15 cellular contexts compared by ENCODE assay signal in the genomic region with DNA sequence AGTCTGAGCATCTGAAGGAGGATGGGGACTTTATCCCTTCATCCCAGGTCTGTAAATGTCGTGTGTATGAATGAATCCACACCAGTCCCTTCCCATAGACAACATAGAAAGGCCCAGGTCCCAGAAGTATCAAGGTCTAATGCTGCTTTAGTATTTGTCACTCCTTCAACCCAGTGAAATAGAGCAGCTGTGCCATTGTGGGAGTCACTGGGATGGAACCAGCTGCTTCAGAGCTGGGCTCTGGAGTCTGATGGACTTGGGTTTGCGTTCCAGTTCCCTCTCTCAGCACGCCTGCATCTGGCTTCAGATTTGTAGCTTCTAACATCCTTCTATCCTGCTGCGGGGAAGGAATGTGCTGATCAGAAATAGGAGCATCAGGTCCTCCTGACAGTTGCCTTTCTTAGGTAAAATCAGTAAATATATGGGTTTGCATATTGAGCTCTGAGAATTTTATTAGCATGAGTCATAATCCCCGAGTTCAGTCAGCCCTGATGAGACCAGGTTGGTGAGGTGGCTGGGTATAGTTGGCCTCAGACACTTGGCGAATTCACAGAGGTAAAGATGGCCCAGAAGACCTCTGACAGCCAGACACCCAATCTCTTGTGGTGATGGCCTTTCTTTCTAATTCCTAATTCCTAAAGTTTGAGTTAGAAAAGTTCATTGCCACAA. TPM values are rescaled to one million over a fixed set of nuclear protein-coding genes. Genes with fewer than 3 reads are reported as not detected.
A peak's percentile ranks its signal among the peaks of the same experiment; 100 is the strongest.
DNase-seq lines count a peak whose midpoint lies in the region; ATAC-seq and TF ChIP-seq lines count a peak whose summit lies in the region.
"Had no signal": no experiment of that assay in that cellular context is flagged by ENCODE, and none has a peak within 500 bp of the region (broad histone marks: within the 10 kb centered on the region; RNA-seq: fewer than 3 reads in every experiment).

No MANE protein-coding gene starts in this region.

- no peak overlapping the region for H2AFZ ChIP-seq in PC-3 (ENCODE audit: low read length)

- TF ChIP-seq CTCF in PC-3 (conservative IDR thresholded peaks at IDR 0.05; ENCODE audit: low read depth, low read length) = no peak
- TF ChIP-seq CTCF in fibroblast of mammary gland (conservative IDR thresholded peaks at IDR 0.05; ENCODE audit: control insufficient read depth, insufficient read depth, low read depth, low read length) = no peak

- H3K4me3 Mint-ChIP-seq in stimulated activated effector memory CD8-positive, alpha-beta T cell treated with anti-CD3 and anti-CD28 coated beads, Interleukin-12 subunit alpha, Interleukin-12 subunit beta, amount 100 ng/mL, for 72 hours = no peak overlapping the region
- no peak overlapping the region for H3K4me3 Mint-ChIP-seq in activated CD4-positive, alpha-beta T cell treated with anti-CD3 and anti-CD28 coated beads, Interleukin-2, amount 10 ng/mL, durations not matched to agents 24 days and 14 days

- no peaks in the 10 kb centered on the region for H3K4me1 Mint-ChIP-seq in stimulated activated effector memory CD8-positive, alpha-beta T cell treated with anti-CD3 and anti-CD28 coated beads, Interleukin-12 subunit alpha, Interleukin-12 subunit beta, amount 100 ng/mL, for 72 hours
- peaks cover 1% of the 10 kb centered on the region for H3K4me1 Mint-ChIP-seq in activated CD4-positive, alpha-beta T cell treated with anti-CD3 and anti-CD28 coated beads, Interleukin-2, amount 10 ng/mL, durations not matched to agents 24 days and 14 days

- POLR2A ChIA-PET in PC-3 (lab: Charles Lee; ENCODE audit: unreplicated experiment) = interaction anchor here (0.5 kb wide), 1 partner anchor 10 kb away, joined by 3 read pairs; a partner anchor contains a TSS

- peak; percentile 81 for ATAC-seq in PC-3
- ATAC-seq in stimulated activated effector memory CD8-positive, alpha-beta T cell treated with anti-CD3 and anti-CD28 coated beads, Interleukin-12 subunit alpha, Interleukin-12 subunit beta, amount 100 ng/mL, for 72 hours = peak; percentile 44
- no peak for ATAC-seq in GM18511 (IDR thresholded peaks at IDR 0.05; ENCODE audit: unreplicated experiment)
- ATAC-seq: K562 had no signal

- intact Hi-C loops in PC-3 (cut with micrococcal nuclease) = no loop called here
- intact Hi-C loops in activated CD4-positive, alpha-beta T cell treated with anti-CD3 and anti-CD28 coated beads, Interleukin-2, amount 10 ng/mL, durations not matched to agents 24 days and 14 days (cut with micrococcal nuclease) = no loop called here

- no peaks in the 10 kb centered on the region for H3K9me3 Mint-ChIP-seq in stimulated activated effector memory CD8-positive, alpha-beta T cell treated with anti-CD3 and anti-CD28 coated beads, Interleukin-12 subunit alpha, Interleukin-12 subunit beta, amount 100 ng/mL, for 72 hours
- H3K9me3 Mint-ChIP-seq in activated CD4-positive, alpha-beta T cell treated with anti-CD3 and anti-CD28 coated beads, Interleukin-2, amount 10 ng/mL, durations not matched to agents 24 days and 14 days = no peaks in the 10 kb centered on the region

- peaks cover 24% of the 10 kb centered on the region for H3K4me1 ChIP-seq in PC-3 (ENCODE audit: insufficient read depth, low read length)

- no peaks in the 10 kb centered on the region for H3K27me3 Mint-ChIP-seq in activated CD4-positive, alpha-beta T cell treated with anti-CD3 and anti-CD28 coated beads, Interleukin-2, amount 10 ng/mL, durations not matched to agents 24 days and 14 days

- no peaks in the 10 kb centered on the region for H3K27me3 ChIP-seq in PC-3 (ENCODE audit: low read length)
- H3K27me3 ChIP-seq: BLaER1 treated with 17β-estradiol and CSF1 and Interleukin-3, amounts not matched to agents 10 nM and 100 nM had no signal

- H3K36me3 ChIP-seq in PC-3 (ENCODE audit: low read depth, low read length) = no peaks in the 10 kb centered on the region

- no peak overlapping the region for H3K27ac ChIP-seq in PC-3 (ENCODE audit: low read length)
- H3K27ac ChIP-seq: BLaER1 treated with 17β-estradiol and CSF1 and Interleukin-3, amounts not matched to agents 10 nM and 100 nM had no signal

- no peaks in the 10 kb centered on the region for H3K36me3 Mint-ChIP-seq in stimulated activated effector memory CD8-positive, alpha-beta T cell treated with anti-CD3 and anti-CD28 coated beads, Interleukin-12 subunit alpha, Interleukin-12 subunit beta, amount 100 ng/mL, for 72 hours
- H3K36me3 Mint-ChIP-seq in activated CD4-positive, alpha-beta T cell treated with anti-CD3 and anti-CD28 coated beads, Interleukin-2, amount 10 ng/mL, durations not matched to agents 24 days and 14 days (ENCODE audit: low read depth) = no peaks in the 10 kb centered on the region

- H3K4me3 ChIP-seq in PC-3 (ENCODE audit: low read length) = no peak overlapping the region
- no peak overlapping the region for H3K4me3 ChIP-seq in fibroblast of mammary gland (ENCODE audit: control insufficient read depth, low read depth, low read length)
- H3K4me3 ChIP-seq: BLaER1 treated with 17β-estradiol and CSF1 and Interleukin-3, amounts not matched to agents 10 nM and 100 nM; K562 had no signal

- H3K4me2 ChIP-seq in PC-3 (ENCODE audit: low read length) = 0 out of 2 replicates have a peak overlapping the region, but pooled peaks have one; percentile 14

- no peaks in the 10 kb centered on the region for H3K9me2 ChIP-seq in PC-3 (replicated peaks; ENCODE audit: low read length)

- BruUV-seq in PC-3 (replicated peaks; lab: Mats Ljungman, UMichigan) = no TSS peak

- peak; percentile 32 for DNase-seq in HCEC 1CT
- peak; percentile 74 for DNase-seq in PC-3
- peak; percentile 24 for DNase-seq in fibroblast of mammary gland (ENCODE audit: low read depth)
- no peak for DNase-seq in stimulated activated effector memory CD8-positive, alpha-beta T cell treated with anti-CD3 and anti-CD28 coated beads, Interleukin-12 subunit alpha, Interleukin-12 subunit beta, amount 100 ng/mL, for 72 hours (ENCODE audit: low spot score in 2 of 2)
- no peak for DNase-seq in cerebellar nuclear complex (lab: John Stamatoyannopoulos, UW)
- no peak for DNase-seq in activated CD4-positive, alpha-beta T cell treated with anti-CD3 and anti-CD28 coated beads, Interleukin-2, amount 10 ng/mL, durations not matched to agents 24 days and 14 days
- DNase-seq: activated CD8-positive, alpha-beta memory T cell treated with anti-CD3 and anti-CD28 coated beads, Interleukin-2, amount 50 U/mL, for 48 hours; activated effector memory CD4-positive, alpha-beta T cell treated with anti-CD3 and anti-CD28 coated beads, Interleukin-2, amount 50 U/mL, for 16 hours; effector memory CD4-positive, alpha-beta T cell; NCI-H1048; NCI-H2029; Right ventricle myocardium superior had no signal

- no peak overlapping the region for H3K27ac Mint-ChIP-seq in stimulated activated effector memory CD8-positive, alpha-beta T cell treated with anti-CD3 and anti-CD28 coated beads, Interleukin-12 subunit alpha, Interleukin-12 subunit beta, amount 100 ng/mL, for 72 hours
- no peak overlapping the region for H3K27ac Mint-ChIP-seq in activated CD4-positive, alpha-beta T cell treated with anti-CD3 and anti-CD28 coated beads, Interleukin-2, amount 10 ng/mL, durations not matched to agents 24 days and 14 days

- CTCF ChIA-PET in PC-3 (lab: Charles Lee) = interaction anchor here (0.5 kb wide), 1 partner anchor 133 kb away, joined by 9 read pairs; no protein-coding TSS in a partner anchor

- no peaks in the 10 kb centered on the region for H4K20me1 ChIP-seq in PC-3 (ENCODE audit: low read length)

- no peaks in the 10 kb centered on the region for H3F3A ChIP-seq in PC-3 (ENCODE audit: low read length, unreplicated experiment)

- no peaks in the 10 kb centered on the region for H3K9me3 ChIP-seq in PC-3 (ENCODE audit: low read length)

- H3K79me2 ChIP-seq in PC-3 (ENCODE audit: low read length) = 0 out of 2 replicates have a peak, but pooled peaks cover 10% of the 10 kb centered on the region

- no peak overlapping the region for H3K9ac ChIP-seq in PC-3 (ENCODE audit: low read length)

RNA-seq across cellular contexts. Expression of a gene that starts 10.1 kb away (rescaled TPM):
- 20.8 and 26.0 TPM in 2 replicates for total RNA-seq in PC-3 (2014; rRNA removed)
- 7.4 TPM in 2 replicates for total RNA-seq in activated CD4-positive, alpha-beta T cell treated with anti-CD3 and anti-CD28 coated beads, Interleukin-2, amount 10 ng/mL, durations not matched to agents 24 days and 14 days

Comparison
In these comparisons a context has a peak if more than half of its experiments do, and no peak if none do; other contexts are left out.
1. DNase-seq: peak in HCEC 1CT (single experiment), PC-3 (single experiment) and fibroblast of mammary gland (single experiment); none in stimulated activated effector memory CD8-positive, alpha-beta T cell treated with anti-CD3 and anti-CD28 coated beads, Interleukin-12 subunit alpha, Interleukin-12 subunit beta, amount 100 ng/mL, for 72 hours (0 of 2), cerebellar nuclear complex (0 of 2) and activated CD4-positive, alpha-beta T cell treated with anti-CD3 and anti-CD28 coated beads, Interleukin-2, amount 10 ng/mL, durations not matched to agents 24 days and 14 days (single experiment).